In genomic region chr4:98613453-98614075, GRCh38 we compare ENCODE assay signal across 24 cellular contexts. TPM values are rescaled to one million over a fixed set of nuclear protein-coding genes. Genes with fewer than 3 reads are reported as not detected.
DNase-seq lines count a peak whose midpoint lies in the region; ATAC-seq and TF ChIP-seq lines count a peak whose summit lies in the region.
"Had no signal": no experiment of that assay in that cellular context is flagged by ENCODE, and none has a peak within 500 bp of the region (broad histone marks: within the 10 kb centered on the region; RNA-seq: fewer than 3 reads in every experiment).

No MANE protein-coding gene starts in this region.

- no peaks in the 10 kb centered on the region for H3K9me3 ChIP-seq in HEK293 (ENCODE audit: control insufficient read depth, insufficient read depth, low read depth, low read length)
- H3K9me3 ChIP-seq in RWPE2 (ENCODE audit: severe bottlenecking) = no peaks in the 10 kb centered on the region
- no peaks in the 10 kb centered on the region for H3K9me3 ChIP-seq in sigmoid colon
- H3K9me3 ChIP-seq: adrenal gland, gastrocnemius medialis, lower lobe of right lung had no signal

- DNase-seq in RWPE2 (ENCODE audit: low spot score) (no peak), fibroblast of villous mesenchyme (ENCODE audit: low read depth) (peak; percentile 30), sigmoid colon (no peak), amniotic stem cell (lab: John Stamatoyannopoulos, UW) (no peak), mucosa of gallbladder (ENCODE audit: low spot score) (no peak)
- no peak for DNase-seq in activated T-helper 2 cell treated with anti-CD3 and anti-CD28 coated beads, Interferon-gamma antibody, Interleukin-2, Interleukin-4, amounts not matched to agents 10 μg/mL and 5 μg/mL and 100 μg/mL, durations not matched to agents 14 hours and 24 hours and 36 hours (ENCODE audit: low spot score)
- DNase-seq: activated CD4-positive, alpha-beta memory T cell treated with anti-CD3 and anti-CD28 coated beads, Interleukin-2, amount 10 ng/mL, durations not matched to agents 7 days and 5 days; activated CD4-positive, CD25-positive, alpha-beta regulatory T cell; activated gamma-delta T cell treated with Interleukin-2 at 50 U/mL for 16 hours; adrenal gland; caudate nucleus; EL; gastrocnemius medialis; GOT3; islet precursor cell; lower lobe of right lung; NCI-H1417 treated with DMSO at 0.1 percent for 48 hours; NCI-H2107; NCI-H524; nucleus accumbens; retina; stimulated activated naive CD8-positive, alpha-beta T cell treated with anti-CD3 and anti-CD28 coated beads, Interleukin-15, amount 100 ng/mL, for 72 hours had no signal

- no peak overlapping the region for H3K4me3 Mint-ChIP-seq in activated T-helper 2 cell treated with anti-CD3 and anti-CD28 coated beads, Interferon-gamma antibody, Interleukin-2, Interleukin-4, amounts not matched to agents 10 μg/mL and 5 μg/mL and 100 μg/mL, durations not matched to agents 14 hours and 24 hours and 36 hours (ENCODE audit: low read depth)
- H3K4me3 Mint-ChIP-seq: activated CD4-positive, alpha-beta memory T cell treated with anti-CD3 and anti-CD28 coated beads, Interleukin-2, amount 10 ng/mL, durations not matched to agents 7 days and 5 days had no signal

- TF ChIP-seq CTCF in HEK293 (tag by site-specific recombination; IDR thresholded peaks at IDR 0.05) = no peak
- TF ChIP-seq CTCF in RWPE2 (IDR thresholded peaks at IDR 0.05; ENCODE audit: poor library complexity, severe bottlenecking) = no peak
- TF ChIP-seq CTCF in fibroblast of villous mesenchyme (IDR thresholded peaks at IDR 0.05; ENCODE audit: insufficient read depth, low read depth, low read length) = no peak
- no peak for TF ChIP-seq CTCF in sigmoid colon (IDR thresholded peaks at IDR 0.05)

- no peaks in the 10 kb centered on the region for H3K27me3 Mint-ChIP-seq in activated T-helper 2 cell treated with anti-CD3 and anti-CD28 coated beads, Interferon-gamma antibody, Interleukin-2, Interleukin-4, amounts not matched to agents 10 μg/mL and 5 μg/mL and 100 μg/mL, durations not matched to agents 14 hours and 24 hours and 36 hours (ENCODE audit: low read depth)
- H3K27me3 Mint-ChIP-seq: activated CD4-positive, alpha-beta memory T cell treated with anti-CD3 and anti-CD28 coated beads, Interleukin-2, amount 10 ng/mL, durations not matched to agents 7 days and 5 days; stimulated activated naive CD8-positive, alpha-beta T cell treated with anti-CD3 and anti-CD28 coated beads, Interleukin-15, amount 100 ng/mL, for 72 hours had no signal

- H3K9me3 Mint-ChIP-seq in activated T-helper 2 cell treated with anti-CD3 and anti-CD28 coated beads, Interferon-gamma antibody, Interleukin-2, Interleukin-4, amounts not matched to agents 10 μg/mL and 5 μg/mL and 100 μg/mL, durations not matched to agents 14 hours and 24 hours and 36 hours = no peaks in the 10 kb centered on the region
- H3K9me3 Mint-ChIP-seq: activated CD4-positive, alpha-beta memory T cell treated with anti-CD3 and anti-CD28 coated beads, Interleukin-2, amount 10 ng/mL, durations not matched to agents 7 days and 5 days; stimulated activated naive CD8-positive, alpha-beta T cell treated with anti-CD3 and anti-CD28 coated beads, Interleukin-15, amount 100 ng/mL, for 72 hours had no signal

- no peak overlapping the region for H3K27ac Mint-ChIP-seq in activated T-helper 2 cell treated with anti-CD3 and anti-CD28 coated beads, Interferon-gamma antibody, Interleukin-2, Interleukin-4, amounts not matched to agents 10 μg/mL and 5 μg/mL and 100 μg/mL, durations not matched to agents 14 hours and 24 hours and 36 hours
- H3K27ac Mint-ChIP-seq: activated CD4-positive, alpha-beta memory T cell treated with anti-CD3 and anti-CD28 coated beads, Interleukin-2, amount 10 ng/mL, durations not matched to agents 7 days and 5 days had no signal

- no peak for TF ChIP-seq POLR2A in sigmoid colon (IDR thresholded peaks at IDR 0.05)

- H3K27me3 ChIP-seq in RWPE2 (ENCODE audit: insufficient read depth, poor library complexity, severe bottlenecking) = no peaks in the 10 kb centered on the region
- H3K27me3 ChIP-seq in sigmoid colon = no peaks in the 10 kb centered on the region
- H3K27me3 ChIP-seq: adrenal gland, gastrocnemius medialis had no signal

- H3K4me1 ChIP-seq in HEK293 (ENCODE audit: control insufficient read depth, insufficient read depth, low read length) (peaks cover 6% of the 10 kb centered on the region), RWPE2 (ENCODE audit: insufficient read depth, poor library complexity, severe bottlenecking) (peaks cover 12% of the 10 kb centered on the region), sigmoid colon (peaks cover 0 to 55% (median 35%) of the 10 kb centered on the region in 4 donors)
- H3K4me1 ChIP-seq: adrenal gland, lower lobe of right lung had no signal

- ATAC-seq in RWPE2 (ENCODE audit: low read depth) = no peak
- ATAC-seq: gastrocnemius medialis, lower lobe of right lung had no signal

- peaks cover 42% of the 10 kb centered on the region for H3K4me1 Mint-ChIP-seq in activated T-helper 2 cell treated with anti-CD3 and anti-CD28 coated beads, Interferon-gamma antibody, Interleukin-2, Interleukin-4, amounts not matched to agents 10 μg/mL and 5 μg/mL and 100 μg/mL, durations not matched to agents 14 hours and 24 hours and 36 hours (ENCODE audit: low read depth)

- TF ChIP-seq EP300 in sigmoid colon (IDR thresholded peaks at IDR 0.05) = no peak

- H3K36me3 ChIP-seq in HEK293 (ENCODE audit: control insufficient read depth in 2 of 2, insufficient read depth in 1 of 2, low read length in 2 of 2) (no peaks in the 10 kb centered on the region), RWPE2 (ENCODE audit: low read depth) (peaks cover 3% of the 10 kb centered on the region; the same call in 1 of the 2 replicates), sigmoid colon (no peaks in the 10 kb centered on the region)
- H3K36me3 ChIP-seq: adrenal gland, gastrocnemius medialis, lower lobe of right lung had no signal

- WGBS in sigmoid colon, 2 donors = 85 to 88% methylated on average over 4 of the region's 4 CpGs

- intact Hi-C loops in sigmoid colon (cut with DNase I) = no loop called here
- intact Hi-C loops in activated T-helper 2 cell treated with anti-CD3 and anti-CD28 coated beads, Interferon-gamma antibody, Interleukin-2, Interleukin-4, amounts not matched to agents 10 μg/mL and 5 μg/mL and 100 μg/mL, durations not matched to agents 14 hours and 24 hours and 36 hours (cut with micrococcal nuclease) = no loop called here

- H3K36me3 Mint-ChIP-seq in activated T-helper 2 cell treated with anti-CD3 and anti-CD28 coated beads, Interferon-gamma antibody, Interleukin-2, Interleukin-4, amounts not matched to agents 10 μg/mL and 5 μg/mL and 100 μg/mL, durations not matched to agents 14 hours and 24 hours and 36 hours (ENCODE audit: low read depth) = peaks cover 3% of the 10 kb centered on the region

- CTCF ChIA-PET in HEK293 (lab: Yijun Ruan, JAX) = no interaction called here

- no peak overlapping the region for H3K27ac ChIP-seq in HEK293 (ENCODE audit: extremely low read depth, low read depth, low read length)
- H3K27ac ChIP-seq in RWPE2 (ENCODE audit: poor library complexity, severe bottlenecking) = peak overlapping the region; percentile 5
- peak overlapping the region in 3 of 4 donors; percentile 14 to 32 (median 29) for H3K27ac ChIP-seq in sigmoid colon
- H3K27ac ChIP-seq: adrenal gland, C4-2B, lower lobe of right lung had no signal

- no peak overlapping the region for H3K4me3 ChIP-seq in HEK293 (ENCODE audit: low read depth, low read length)
- no peak overlapping the region for H3K4me3 ChIP-seq in RWPE2 (ENCODE audit: severe bottlenecking)
- no peak overlapping the region for H3K4me3 ChIP-seq in fibroblast of villous mesenchyme (ENCODE audit: low read depth, low read length)
- no peak overlapping the region for H3K4me3 ChIP-seq in sigmoid colon
- H3K4me3 ChIP-seq: adrenal gland, gastrocnemius medialis, lower lobe of right lung had no signal

- POLR2A ChIA-PET in HEK293 (lab: Yijun Ruan, JAX) = no interaction called here

TF ChIP-seq in HEK293, 187 proteins besides CTCF, POLR2A, EP300 and RAD21 (continues in another document):
- TF ChIP-seq SP7 (tag by site-specific recombination; IDR thresholded peaks at IDR 0.05) (0 out of 2 replicates have a peak, but pooled peaks have one; percentile 37), ZNF692 (tag by site-specific recombination; IDR thresholded peaks at IDR 0.05) (0 out of 2 replicates have a peak, but pooled peaks have one; percentile 35), ZBTB48 (tag by site-specific recombination; IDR thresholded peaks at IDR 0.05) (peak; percentile 55), ZNF426 (tag by site-specific recombination; IDR thresholded peaks at IDR 0.05) (no peak), TCF7L2 (IDR thresholded peaks at IDR 0.05; ENCODE audit: borderline replicate concordance, low read depth, low read length) (0 out of 2 replicates have a peak, but pooled peaks have one; percentile 25), ZNF610 (tag by site-specific recombination; IDR thresholded peaks at IDR 0.05; ENCODE audit: borderline replicate concordance) (no peak), ZEB2 (tag by site-specific recombination; IDR thresholded peaks at IDR 0.05) (peak; percentile 32; the same call in 1 of the 2 replicates)

RNA-seq across cellular contexts. Expression of gene TSPAN5, which starts 44.8 kb away (rescaled TPM):
- total RNA-seq in fibroblast of villous mesenchyme = 46.1 and 50.5 TPM in 2 replicates
- total RNA-seq in sigmoid colon = 10 to 100 TPM; 11.2 to 18.6 (median 13.5) TPM
- polyA plus RNA-seq in sigmoid colon = 1 to 10 TPM; 1.2 to 4.4 (median 1.8) TPM
- 21.1 and 24.4 TPM in 2 replicates for total RNA-seq in activated T-helper 2 cell treated with anti-CD3 and anti-CD28 coated beads, Interferon-gamma antibody, Interleukin-2, Interleukin-4, amounts not matched to agents 10 μg/mL and 5 μg/mL and 100 μg/mL, durations not matched to agents 14 hours and 24 hours and 36 hours
- 3.2 TPM for total RNA-seq in mucosa of gallbladder
